12 cellular contexts compared by ENCODE assay signal in the genomic region with DNA sequence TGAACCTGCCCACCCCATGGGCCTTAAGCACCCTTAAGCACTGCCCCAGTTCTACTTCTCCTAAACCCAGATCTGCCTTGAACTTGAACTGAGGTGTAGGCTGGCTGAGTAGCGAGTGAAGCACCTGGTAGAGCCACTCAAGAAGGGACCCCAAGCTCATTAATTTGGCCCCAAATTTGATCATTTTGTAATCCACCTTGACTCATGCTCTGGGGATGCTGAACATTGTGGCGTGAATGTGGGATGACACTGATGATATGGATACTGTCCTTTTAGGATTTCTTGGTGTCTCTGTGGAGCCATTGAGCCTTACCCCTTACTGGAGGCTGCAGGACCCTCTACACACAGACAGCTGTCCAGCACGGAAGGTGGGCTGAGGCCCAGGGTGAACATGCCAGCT. TPM values are rescaled to one million over a fixed set of nuclear protein-coding genes. Genes with fewer than 3 reads are reported as not detected.
"Had no signal": no experiment of that assay in that cellular context is flagged by ENCODE, and none has a peak within 500 bp of the region (broad histone marks: within the 10 kb centered on the region; RNA-seq: fewer than 3 reads in every experiment).

A gene (plus strand): TSS at position 301 of the 400 bp plus-strand sequence. CDS start 91 bp downstream, at position 392.

- H3K4me3 ChIP-seq: GM23248, GM23338, HAP-1 had no signal

- H3K36me3 ChIP-seq: HAP-1 had no signal

- H3K27ac ChIP-seq: GM23248 had no signal

- H3K9me3 ChIP-seq: HAP-1 had no signal

- H3K4me3 Mint-ChIP-seq: GM23338, H9, HFFc6 had no signal

- DNase-seq: GM23248, GOT3, H7, H9, HCEC 1CT, HFFc6 had no signal

- H3K27ac Mint-ChIP-seq: GM23338, HFFc6 had no signal

- H2AFZ ChIP-seq: GM23248, GM23338 had no signal

- FAIRE-seq: H1, H54 had no signal

- ATAC-seq: GM23338, HCT116 had no signal

- H3K9me3 Mint-ChIP-seq: GM23338, HFFc6 had no signal

- H3K9ac ChIP-seq: GM23248 had no signal

RNA-seq across cellular contexts. Expression of the gene that starts here (rescaled TPM):
- total RNA-seq: GM23248, H4, HFFc6 had no signal
- polyA plus RNA-seq: GM23248 had no signal
